Comparison of ENCODE assay signal across 13 cellular contexts in the genomic region with DNA sequence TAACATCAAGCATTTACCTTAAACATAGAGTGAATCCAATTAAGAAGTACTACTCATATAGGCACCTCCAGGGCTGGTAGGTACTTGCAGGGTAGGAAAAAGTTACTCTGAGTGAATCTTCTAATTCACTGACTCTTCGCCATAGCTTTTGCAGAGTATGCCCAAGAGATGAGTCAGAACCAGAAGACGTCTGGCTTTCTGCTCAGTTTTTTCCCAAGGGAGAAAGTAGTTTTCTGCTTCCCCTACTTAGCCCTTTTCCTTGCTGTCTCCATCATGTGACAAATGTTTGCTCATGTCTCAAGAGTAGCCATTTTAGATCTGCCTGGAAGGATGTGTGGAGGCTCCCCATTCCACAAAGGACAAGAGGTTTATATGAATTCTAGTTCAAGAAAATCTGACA.
DNase-seq lines count a peak whose midpoint lies in the region; ATAC-seq and TF ChIP-seq lines count a peak whose summit lies in the region.
"Had no signal": no experiment of that assay in that cellular context is flagged by ENCODE, and none has a peak within 500 bp of the region (broad histone marks: within the 10 kb centered on the region; RNA-seq: fewer than 3 reads in every experiment).

No MANE protein-coding gene starts in this region.

- peaks cover 57% of the 10 kb centered on the region for H3K79me2 ChIP-seq in hepatocyte

- no peak overlapping the region for H3K4me3 Mint-ChIP-seq in MCF 10A (ENCODE audit: unreplicated experiment)
- no peak overlapping the region for H3K4me3 Mint-ChIP-seq in activated T-helper 2 cell treated with anti-CD3 and anti-CD28 coated beads, Interferon-gamma antibody, Interleukin-2, Interleukin-4, amounts not matched to agents 10 μg/mL and 5 μg/mL and 100 μg/mL, durations not matched to agents 14 hours and 24 hours and 36 hours (ENCODE audit: low read depth)
- H3K4me3 Mint-ChIP-seq: CD4-positive, alpha-beta memory T cell had no signal

- CTCF ChIA-PET in MCF 10A (lab: Yijun Ruan, JAX): interaction anchor here (0.7 kb wide), 1 partner anchor 10 kb away, joined by 3 read pairs; no protein-coding TSS in a partner anchor

- no TSS peak for BruUV-seq in MCF 10A (replicated peaks; lab: Mats Ljungman, UMichigan)

- intact Hi-C loops in MCF 10A (cut with micrococcal nuclease) (no loop called here), breast epithelium (cut with DNase I; ENCODE audit: low total_unique reads) (no loop called here)
- intact Hi-C loops in activated T-helper 2 cell treated with anti-CD3 and anti-CD28 coated beads, Interferon-gamma antibody, Interleukin-2, Interleukin-4, amounts not matched to agents 10 μg/mL and 5 μg/mL and 100 μg/mL, durations not matched to agents 14 hours and 24 hours and 36 hours (cut with micrococcal nuclease): loop anchor here (10.0 kb wide), 1 partner anchor 71 kb away; no protein-coding TSS in a partner anchor

- DNase-seq in MCF 10A (ENCODE audit: unreplicated experiment) (peak; percentile 60), breast epithelium (ENCODE audit: low spot score in 2 of 2) (no peak), hepatocyte (ENCODE audit: low spot score) (peak; percentile 38), DMS 273 (lab: John Stamatoyannopoulos, UW; ENCODE audit: unreplicated experiment) (no peak)
- no peak for DNase-seq in activated T-helper 2 cell treated with anti-CD3 and anti-CD28 coated beads, Interferon-gamma antibody, Interleukin-2, Interleukin-4, amounts not matched to agents 10 μg/mL and 5 μg/mL and 100 μg/mL, durations not matched to agents 14 hours and 24 hours and 36 hours (ENCODE audit: low spot score)
- DNase-seq: CD4-positive, alpha-beta memory T cell; MM.1S; stimulated activated CD4-positive, alpha-beta T cell treated with anti-CD3 and anti-CD28 coated beads, Interleukin-4, amount 100 ng/mL, for 24 hours; thyroid gland had no signal

- H3K4me1 ChIP-seq in breast epithelium (peaks cover 0 to 8% of the 10 kb centered on the region in 2 donors), hepatocyte (ENCODE audit: insufficient read depth) (no peaks in the 10 kb centered on the region)

- no peaks in the 10 kb centered on the region for H3K27me3 Mint-ChIP-seq in MCF 10A (ENCODE audit: insufficient read depth, unreplicated experiment)
- no peaks in the 10 kb centered on the region for H3K27me3 Mint-ChIP-seq in activated T-helper 2 cell treated with anti-CD3 and anti-CD28 coated beads, Interferon-gamma antibody, Interleukin-2, Interleukin-4, amounts not matched to agents 10 μg/mL and 5 μg/mL and 100 μg/mL, durations not matched to agents 14 hours and 24 hours and 36 hours (ENCODE audit: low read depth)
- H3K27me3 Mint-ChIP-seq: CD4-positive, alpha-beta memory T cell had no signal

- H3K4me1 Mint-ChIP-seq in MCF 10A (ENCODE audit: insufficient read depth, unreplicated experiment): peaks cover 18% of the 10 kb centered on the region
- H3K4me1 Mint-ChIP-seq in activated T-helper 2 cell treated with anti-CD3 and anti-CD28 coated beads, Interferon-gamma antibody, Interleukin-2, Interleukin-4, amounts not matched to agents 10 μg/mL and 5 μg/mL and 100 μg/mL, durations not matched to agents 14 hours and 24 hours and 36 hours (ENCODE audit: low read depth): peaks cover 42% of the 10 kb centered on the region

- POLR2A ChIA-PET in MCF 10A (lab: Yijun Ruan, JAX): interaction anchor here (0.8 to 2.1 kb wide), 2 partner anchors 8 to 9 kb away, joined by 3 to 6 read pairs; no protein-coding TSS in a partner anchor

- no peaks in the 10 kb centered on the region for H3K9me3 Mint-ChIP-seq in MCF 10A (ENCODE audit: unreplicated experiment)
- no peaks in the 10 kb centered on the region for H3K9me3 Mint-ChIP-seq in activated T-helper 2 cell treated with anti-CD3 and anti-CD28 coated beads, Interferon-gamma antibody, Interleukin-2, Interleukin-4, amounts not matched to agents 10 μg/mL and 5 μg/mL and 100 μg/mL, durations not matched to agents 14 hours and 24 hours and 36 hours
- H3K9me3 Mint-ChIP-seq: CD4-positive, alpha-beta memory T cell had no signal

- TF ChIP-seq POLR2A in breast epithelium (IDR thresholded peaks at IDR 0.05): no peak

- H3K4me3 ChIP-seq in breast epithelium (no peak overlapping the region), hepatocyte (no peak overlapping the region)
- H3K4me3 ChIP-seq: thyroid gland had no signal

- H3K4me2 ChIP-seq in hepatocyte: no peak overlapping the region

- no peaks in the 10 kb centered on the region for H3K9me2 ChIP-seq in hepatocyte (replicated peaks; ENCODE audit: insufficient read depth)

- TF ChIP-seq CTCF in MCF 10A (IDR thresholded peaks at IDR 0.05; ENCODE audit: unreplicated experiment) (no peak), breast epithelium (IDR thresholded peaks at IDR 0.05) (no peak), hepatocyte (IDR thresholded peaks at IDR 0.05; ENCODE audit: poor library complexity) (no peak)

- H3K27ac ChIP-seq in breast epithelium (no peak overlapping the region), hepatocyte (peak overlapping the region; percentile 35)
- H3K27ac ChIP-seq: neutrophil, thyroid gland had no signal

- 71% methylated on average over 2 of the region's 2 CpGs for WGBS in hepatocyte (ENCODE audit: low lambda C conversion rate, missing lambda C conversion rate)

- no peak overlapping the region for H2AFZ ChIP-seq in hepatocyte

- no peaks in the 10 kb centered on the region for H3K9me3 ChIP-seq in breast epithelium
- H3K9me3 ChIP-seq in hepatocyte (ENCODE audit: low read depth): no peaks in the 10 kb centered on the region
- H3K9me3 ChIP-seq: neutrophil, thyroid gland had no signal

- H3K27ac Mint-ChIP-seq in MCF 10A (ENCODE audit: low read depth, unreplicated experiment): peak overlapping the region; percentile 70
- peak overlapping the region; percentile 43 for H3K27ac Mint-ChIP-seq in activated T-helper 2 cell treated with anti-CD3 and anti-CD28 coated beads, Interferon-gamma antibody, Interleukin-2, Interleukin-4, amounts not matched to agents 10 μg/mL and 5 μg/mL and 100 μg/mL, durations not matched to agents 14 hours and 24 hours and 36 hours

- peaks cover 37% of the 10 kb centered on the region for H3K36me3 Mint-ChIP-seq in MCF 10A (ENCODE audit: insufficient read depth, unreplicated experiment)
- peaks cover 53% of the 10 kb centered on the region for H3K36me3 Mint-ChIP-seq in activated T-helper 2 cell treated with anti-CD3 and anti-CD28 coated beads, Interferon-gamma antibody, Interleukin-2, Interleukin-4, amounts not matched to agents 10 μg/mL and 5 μg/mL and 100 μg/mL, durations not matched to agents 14 hours and 24 hours and 36 hours (ENCODE audit: low read depth)

- H3K27me3 ChIP-seq in breast epithelium (no peaks in the 10 kb centered on the region), hepatocyte (no peaks in the 10 kb centered on the region)
- H3K27me3 ChIP-seq: neutrophil, thyroid gland had no signal

- H3K36me3 ChIP-seq in breast epithelium (no peaks in the 10 kb centered on the region), hepatocyte (replicated peaks; ENCODE audit: insufficient read depth, low read depth) (no peaks in the 10 kb centered on the region)
- H3K36me3 ChIP-seq: thyroid gland had no signal

- no peak for ATAC-seq in HG03039 (IDR thresholded peaks at IDR 0.05; ENCODE audit: unreplicated experiment)
- ATAC-seq in GM21825 (IDR thresholded peaks at IDR 0.05; ENCODE audit: unreplicated experiment): no peak
- ATAC-seq in GM18873 (IDR thresholded peaks at IDR 0.05; ENCODE audit: low FRiP score, unreplicated experiment): no peak

- no peaks in the 10 kb centered on the region for H4K20me1 ChIP-seq in hepatocyte (ENCODE audit: insufficient read depth, poor library complexity, severe bottlenecking)

Comparison
In these comparisons a context has a peak if more than half of its experiments do, and no peak if none do; other contexts are left out.
1. DNase-seq: peak in MCF 10A (single experiment) and hepatocyte (single experiment); none in breast epithelium (0 of 2), activated T-helper 2 cell treated with anti-CD3 and anti-CD28 coated beads, Interferon-gamma antibody, Interleukin-2, Interleukin-4, amounts not matched to agents 10 μg/mL and 5 μg/mL and 100 μg/mL, durations not matched to agents 14 hours and 24 hours and 36 hours (single experiment) and DMS 273 (single experiment).